Comparison of ENCODE assay signal across 13 cellular contexts in the genomic region with DNA sequence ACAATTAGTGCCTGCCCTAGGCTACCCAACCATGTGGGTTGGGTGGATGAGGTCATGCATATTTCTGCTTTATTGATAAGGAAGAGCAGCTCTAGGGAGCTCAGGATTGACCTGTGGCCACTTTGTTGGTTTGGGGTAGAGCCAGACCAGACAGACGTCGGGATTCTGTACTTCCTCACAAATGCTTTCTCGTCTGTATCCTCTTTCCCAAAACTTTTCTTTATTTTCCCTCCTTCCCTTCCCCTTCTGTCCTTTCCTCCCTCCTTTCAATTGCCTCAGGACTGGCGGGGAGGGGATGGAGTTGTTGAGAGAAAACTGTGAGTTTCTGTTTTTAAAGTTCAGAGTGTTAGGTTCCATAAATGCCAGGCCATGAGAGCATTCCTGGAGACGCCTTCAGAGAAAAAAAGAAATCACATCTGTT.
DNase-seq lines count a peak whose midpoint lies in the region; ATAC-seq and TF ChIP-seq lines count a peak whose summit lies in the region.
"Had no signal": no experiment of that assay in that cellular context is flagged by ENCODE, and none has a peak within 500 bp of the region (broad histone marks: within the 10 kb centered on the region; RNA-seq: fewer than 3 reads in every experiment).

No MANE protein-coding gene starts in this region.

- H3F3A ChIP-seq in GM23338 (replicated peaks; ENCODE audit: low read depth): no peaks in the 10 kb centered on the region

- peaks cover 32% of the 10 kb centered on the region for H4K20me1 ChIP-seq in GM23338 (replicated peaks; ENCODE audit: insufficient read depth)

- no peak overlapping the region for H2AFZ ChIP-seq in GM23338

- H3K9me3 Mint-ChIP-seq in GM23338: peaks cover 4% of the 10 kb centered on the region; the same call in 2 of the 3 replicates
- H3K9me3 Mint-ChIP-seq in stimulated activated effector memory CD8-positive, alpha-beta T cell treated with anti-CD3 and anti-CD28 coated beads, Interleukin-12 subunit alpha, Interleukin-12 subunit beta, amount 100 ng/mL, for 72 hours: no peaks in the 10 kb centered on the region
- H3K9me3 Mint-ChIP-seq: activated naive CD8-positive, alpha-beta T cell treated with anti-CD3 and anti-CD28 coated beads for 36 hours; CD4-positive, alpha-beta T cell had no signal

- peaks cover 72% of the 10 kb centered on the region for H3K79me2 ChIP-seq in GM23338 (replicated peaks; ENCODE audit: insufficient read depth)

- peaks cover 9% of the 10 kb centered on the region for H3K27me3 Mint-ChIP-seq in GM23338 (ENCODE audit: insufficient read depth, low read depth, poor library complexity)
- H3K27me3 Mint-ChIP-seq: activated naive CD8-positive, alpha-beta T cell treated with anti-CD3 and anti-CD28 coated beads for 36 hours; CD4-positive, alpha-beta T cell had no signal

- no peak overlapping the region for H3K4me3 Mint-ChIP-seq in GM23338
- H3K4me3 Mint-ChIP-seq in stimulated activated effector memory CD8-positive, alpha-beta T cell treated with anti-CD3 and anti-CD28 coated beads, Interleukin-12 subunit alpha, Interleukin-12 subunit beta, amount 100 ng/mL, for 72 hours: no peak overlapping the region
- H3K4me3 Mint-ChIP-seq: activated naive CD8-positive, alpha-beta T cell treated with anti-CD3 and anti-CD28 coated beads for 36 hours; CD4-positive, alpha-beta T cell had no signal

- H3K36me3 ChIP-seq in GM23338 (ENCODE audit: insufficient read depth) (peaks cover 32% of the 10 kb centered on the region), skeletal muscle satellite cell (ENCODE audit: insufficient read depth, low read length) (peaks cover 47% of the 10 kb centered on the region), A673 (ENCODE audit: insufficient read depth, low read length, poor library complexity, severe bottlenecking) (peaks cover 38% of the 10 kb centered on the region)
- H3K36me3 ChIP-seq: prostate gland had no signal

- no peak for DNase-seq in GM23338 (ENCODE audit: low spot score)
- DNase-seq in amniotic epithelial cell (ENCODE audit: low read depth): peak; percentile 72
- DNase-seq in fibroblast of pulmonary artery (ENCODE audit: low read depth): peak; percentile 43
- no peak for DNase-seq in pons (ENCODE audit: low spot score)
- no peak for DNase-seq in stimulated activated effector memory CD8-positive, alpha-beta T cell treated with anti-CD3 and anti-CD28 coated beads, Interleukin-12 subunit alpha, Interleukin-12 subunit beta, amount 100 ng/mL, for 72 hours (ENCODE audit: low spot score in 2 of 2)
- DNase-seq in A673 (ENCODE audit: low spot score): no peak
- DNase-seq: activated naive CD8-positive, alpha-beta T cell treated with anti-CD3 and anti-CD28 coated beads for 36 hours; CD4-positive, alpha-beta T cell; dorsolateral prefrontal cortex; NCI-H1092 had no signal

- no peaks in the 10 kb centered on the region for H3K9me3 ChIP-seq in skeletal muscle satellite cell (replicated peaks; ENCODE audit: low read length)
- no peaks in the 10 kb centered on the region for H3K9me3 ChIP-seq in A673 (ENCODE audit: low read depth, low read length, poor library complexity, severe bottlenecking)
- H3K9me3 ChIP-seq: prostate gland had no signal

- peak overlapping the region; percentile 85 for H3K9ac ChIP-seq in skeletal muscle satellite cell (ENCODE audit: low read depth, low read length)

- H3K4me3 ChIP-seq in GM23338 (no peak overlapping the region), fibroblast of pulmonary artery (replicated peaks; ENCODE audit: low read depth, low read length) (no peak overlapping the region), skeletal muscle satellite cell (ENCODE audit: low read length) (no peak overlapping the region), A673 (ENCODE audit: low read depth, low read length, poor library complexity, severe bottlenecking) (no peak overlapping the region)
- H3K4me3 ChIP-seq: dorsolateral prefrontal cortex, prostate gland had no signal

- H3K4me1 ChIP-seq in GM23338 (ENCODE audit: insufficient read depth): no peaks in the 10 kb centered on the region
- H3K4me1 ChIP-seq in skeletal muscle satellite cell (ENCODE audit: control insufficient read depth, insufficient read depth, low read length): peaks cover 64% of the 10 kb centered on the region
- peaks cover 12% of the 10 kb centered on the region for H3K4me1 ChIP-seq in A673 (ENCODE audit: insufficient read depth, low read length, poor library complexity, severe bottlenecking)
- H3K4me1 ChIP-seq: prostate gland had no signal

- TF ChIP-seq CTCF in GM23338 (conservative IDR thresholded peaks at IDR 0.05; ENCODE audit: low read depth in 2 of 2) (no peak), fibroblast of pulmonary artery (IDR thresholded peaks at IDR 0.05; ENCODE audit: low read length, missing control alignments) (no peak), A673 (conservative IDR thresholded peaks at IDR 0.05; ENCODE audit: low read depth, low read length) (no peak)

- peaks cover 87% of the 10 kb centered on the region for H3K36me3 Mint-ChIP-seq in GM23338 (ENCODE audit: low read depth)
- H3K36me3 Mint-ChIP-seq in stimulated activated effector memory CD8-positive, alpha-beta T cell treated with anti-CD3 and anti-CD28 coated beads, Interleukin-12 subunit alpha, Interleukin-12 subunit beta, amount 100 ng/mL, for 72 hours: peaks cover 78% of the 10 kb centered on the region

- no peak overlapping the region for H3K27ac ChIP-seq in GM23338 (ENCODE audit: low read depth)
- no peak overlapping the region for H3K27ac ChIP-seq in A673 (ENCODE audit: low read depth, low read length, poor library complexity, severe bottlenecking)
- H3K27ac ChIP-seq: prostate gland had no signal

- H3K4me1 Mint-ChIP-seq in GM23338: peaks cover 12% of the 10 kb centered on the region; the same call in 1 of the 3 replicates
- peaks cover 19% of the 10 kb centered on the region for H3K4me1 Mint-ChIP-seq in stimulated activated effector memory CD8-positive, alpha-beta T cell treated with anti-CD3 and anti-CD28 coated beads, Interleukin-12 subunit alpha, Interleukin-12 subunit beta, amount 100 ng/mL, for 72 hours

- H3K27me3 ChIP-seq in GM23338 (ENCODE audit: insufficient read depth) (no peaks in the 10 kb centered on the region), skeletal muscle satellite cell (ENCODE audit: control insufficient read depth, insufficient read depth, low read length) (no peaks in the 10 kb centered on the region), A673 (replicated peaks; ENCODE audit: insufficient read depth, low read depth, low read length, poor library complexity) (no peaks in the 10 kb centered on the region)
- H3K27me3 ChIP-seq: dorsolateral prefrontal cortex had no signal

- H3K9me2 ChIP-seq in GM23338 (ENCODE audit: insufficient read depth): no peaks in the 10 kb centered on the region

- no peak overlapping the region for H3K4me2 ChIP-seq in GM23338
- peak overlapping the region; percentile 30 for H3K4me2 ChIP-seq in skeletal muscle satellite cell (ENCODE audit: low read length)

- intact Hi-C loops in A673 (cut with micrococcal nuclease; ENCODE audit: unreplicated experiment): no loop called here

- POLR2A ChIA-PET in A673 (lab: Charles Lee; ENCODE audit: low non-redundant PET): no interaction called here

- BruUV-seq in A673 (replicated peaks; lab: Mats Ljungman, UMichigan): no TSS peak

- CTCF ChIA-PET in A673 (lab: Charles Lee): no interaction called here

- peak overlapping the region; percentile 35; the same call in 1 of the 2 replicates for H3K27ac Mint-ChIP-seq in GM23338
- H3K27ac Mint-ChIP-seq in stimulated activated effector memory CD8-positive, alpha-beta T cell treated with anti-CD3 and anti-CD28 coated beads, Interleukin-12 subunit alpha, Interleukin-12 subunit beta, amount 100 ng/mL, for 72 hours: no peak overlapping the region
- H3K27ac Mint-ChIP-seq: activated naive CD8-positive, alpha-beta T cell treated with anti-CD3 and anti-CD28 coated beads for 36 hours; CD4-positive, alpha-beta T cell had no signal

- ATAC-seq in GM23338 (no peak), GM18873 (IDR thresholded peaks at IDR 0.05; ENCODE audit: low FRiP score, unreplicated experiment) (no peak)
- ATAC-seq in stimulated activated effector memory CD8-positive, alpha-beta T cell treated with anti-CD3 and anti-CD28 coated beads, Interleukin-12 subunit alpha, Interleukin-12 subunit beta, amount 100 ng/mL, for 72 hours: no peak

TF ChIP-seq in GM23338, 12 proteins besides CTCF, POLR2A, EP300 and RAD21 (continues in another document):
- TF ChIP-seq, protein P1, sequence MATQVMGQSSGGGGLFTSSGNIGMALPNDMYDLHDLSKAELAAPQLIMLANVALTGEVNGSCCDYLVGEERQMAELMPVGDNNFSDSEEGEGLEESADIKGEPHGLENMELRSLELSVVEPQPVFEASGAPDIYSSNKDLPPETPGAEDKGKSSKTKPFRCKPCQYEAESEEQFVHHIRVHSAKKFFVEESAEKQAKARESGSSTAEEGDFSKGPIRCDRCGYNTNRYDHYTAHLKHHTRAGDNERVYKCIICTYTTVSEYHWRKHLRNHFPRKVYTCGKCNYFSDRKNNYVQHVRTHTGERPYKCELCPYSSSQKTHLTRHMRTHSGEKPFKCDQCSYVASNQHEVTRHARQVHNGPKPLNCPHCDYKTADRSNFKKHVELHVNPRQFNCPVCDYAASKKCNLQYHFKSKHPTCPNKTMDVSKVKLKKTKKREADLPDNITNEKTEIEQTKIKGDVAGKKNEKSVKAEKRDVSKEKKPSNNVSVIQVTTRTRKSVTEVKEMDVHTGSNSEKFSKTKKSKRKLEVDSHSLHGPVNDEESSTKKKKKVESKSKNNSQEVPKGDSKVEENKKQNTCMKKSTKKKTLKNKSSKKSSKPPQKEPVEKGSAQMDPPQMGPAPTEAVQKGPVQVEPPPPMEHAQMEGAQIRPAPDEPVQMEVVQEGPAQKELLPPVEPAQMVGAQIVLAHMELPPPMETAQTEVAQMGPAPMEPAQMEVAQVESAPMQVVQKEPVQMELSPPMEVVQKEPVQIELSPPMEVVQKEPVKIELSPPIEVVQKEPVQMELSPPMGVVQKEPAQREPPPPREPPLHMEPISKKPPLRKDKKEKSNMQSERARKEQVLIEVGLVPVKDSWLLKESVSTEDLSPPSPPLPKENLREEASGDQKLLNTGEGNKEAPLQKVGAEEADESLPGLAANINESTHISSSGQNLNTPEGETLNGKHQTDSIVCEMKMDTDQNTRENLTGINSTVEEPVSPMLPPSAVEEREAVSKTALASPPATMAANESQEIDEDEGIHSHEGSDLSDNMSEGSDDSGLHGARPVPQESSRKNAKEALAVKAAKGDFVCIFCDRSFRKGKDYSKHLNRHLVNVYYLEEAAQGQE (IDR thresholded peaks at IDR 0.05; ENCODE audit: unreplicated experiment): no peak
- no peak for TF ChIP-seq ZNF331 (CRISPR knock-in tag; IDR thresholded peaks at IDR 0.05; ENCODE audit: low read depth)
- TF ChIP-seq STAT1 (IDR thresholded peaks at IDR 0.05; ENCODE audit: unreplicated experiment): no peak
- TF ChIP-seq ZNF114 (CRISPR knock-in tag; IDR thresholded peaks at IDR 0.05): no peak
- TF ChIP-seq JUNB (IDR thresholded peaks at IDR 0.05; ENCODE audit: unreplicated experiment): no peak

Comparison
In these comparisons a context has a peak if more than half of its experiments do, and no peak if none do; other contexts are left out.
1. DNase-seq: peak in amniotic epithelial cell (single experiment) and fibroblast of pulmonary artery (single experiment); none in GM23338 (single experiment), pons (single experiment), stimulated activated effector memory CD8-positive, alpha-beta T cell treated with anti-CD3 and anti-CD28 coated beads, Interleukin-12 subunit alpha, Interleukin-12 subunit beta, amount 100 ng/mL, for 72 hours (0 of 2) and A673 (single experiment).